ENCODE assay signal across 18 cellular contexts in genomic region chr20:13493143-13493542, GRCh38.
DNase-seq lines count a peak whose midpoint lies in the region; ATAC-seq and TF ChIP-seq lines count a peak whose summit lies in the region.
"Had no signal": no experiment of that assay in that cellular context is flagged by ENCODE, and none has a peak within 500 bp of the region (broad histone marks: within the 10 kb centered on the region; RNA-seq: fewer than 3 reads in every experiment).

No MANE protein-coding gene starts in this region.

- peak overlapping the region; percentile 46 for H3K4ac ChIP-seq in trophoblast cell (ENCODE audit: low read depth, low read length)

- POLR2A ChIA-PET in Caco-2 (lab: Charles Lee), result no interaction called here
- POLR2A ChIA-PET in WTC11 (lab: Charles Lee), result no interaction called here

- peak in 1 of 2 experiments; percentile 1 for DNase-seq in Caco-2
- no peak for DNase-seq in WTC11 (ENCODE audit: low spot score)
- peak; percentile 2 for DNase-seq in iPS DF 19.7 (ENCODE audit: low read depth, low spot score)
- no peak for DNase-seq in trophoblast cell
- no peak for DNase-seq in T-helper 2 cell treated with Interferon-gamma antibody and Interleukin-4, amounts not matched to agents 5 μg/mL and 100 μg/mL, for 36 hours (ENCODE audit: low spot score)
- no peak for DNase-seq in cortex of kidney (lab: John Stamatoyannopoulos, UW)
- no peak for DNase-seq in middle frontal gyrus (ENCODE audit: extremely low spot score, low spot score)
- DNase-seq in NCI-H1092 treated with DMSO at 0.1 percent for 48 hours (lab: John Stamatoyannopoulos, UW), result no peak
- DNase-seq: 8988T; BE2C; CD4-positive, alpha-beta T cell; GM23248; KBM-7; NCI-H1436 treated with DMSO at 0.1 percent for 48 hours; NCI-H2029 treated with DMSO at 0.1 percent for 48 hours; NCI-H2171 treated with DMSO at 0.1 percent for 48 hours; NCI-H446 treated with DMSO at 0.1 percent for 48 hours; NK-92 treated with Interleukin-12 subunit alpha and Interleukin-12 subunit beta, amount 100 ng/mL, for 24 hours had no signal

- CTCF ChIA-PET in Caco-2 (lab: Charles Lee), result interaction anchor here (0.9 kb wide), 1 partner anchor 54 kb away, joined by 3 read pairs; no protein-coding TSS in a partner anchor
- CTCF ChIA-PET in WTC11 (lab: Charles Lee), result interaction anchor here (1.2 to 2.1 kb wide), 2 partner anchors 53 to 168 kb away, joined by 4 to 9 read pairs; no protein-coding TSS in a partner anchor

- no peak overlapping the region for H3K4me2 ChIP-seq in trophoblast cell (ENCODE audit: low read length)

- peak; percentile 77 for ATAC-seq in WTC11

- peaks cover 4% of the 10 kb centered on the region for H3K79me1 ChIP-seq in trophoblast cell (ENCODE audit: low read length)

- BruUV-seq in Caco-2 (replicated peaks; lab: Mats Ljungman, UMichigan), result no TSS peak

- H3K79me2 ChIP-seq in trophoblast cell (ENCODE audit: control insufficient read depth, insufficient read depth, low read length, poor library complexity), result no peaks in the 10 kb centered on the region

- peak overlapping the region; percentile 97 for H2BK12ac ChIP-seq in trophoblast cell (ENCODE audit: low read length)

- H3K23ac ChIP-seq in trophoblast cell (ENCODE audit: low read length), result no peak overlapping the region

- H3K4me3 Mint-ChIP-seq in Caco-2 (ENCODE audit: unreplicated experiment) (no peak overlapping the region), WTC11 (no peak overlapping the region)
- no peak overlapping the region for H3K4me3 Mint-ChIP-seq in T-helper 2 cell treated with Interferon-gamma antibody and Interleukin-4, amounts not matched to agents 5 μg/mL and 100 μg/mL, for 36 hours
- H3K4me3 Mint-ChIP-seq: CD4-positive, alpha-beta T cell had no signal

- intact Hi-C loops in Caco-2 (cut with micrococcal nuclease; ENCODE audit: unreplicated experiment), result no loop called here

- peaks cover 17% of the 10 kb centered on the region for H3K9me3 Mint-ChIP-seq in Caco-2 (ENCODE audit: unreplicated experiment)
- peaks cover 15% of the 10 kb centered on the region for H3K9me3 Mint-ChIP-seq in WTC11
- peaks cover 18% of the 10 kb centered on the region for H3K9me3 Mint-ChIP-seq in T-helper 2 cell treated with Interferon-gamma antibody and Interleukin-4, amounts not matched to agents 5 μg/mL and 100 μg/mL, for 36 hours

- peaks cover 3% of the 10 kb centered on the region; the same call in 1 of the 2 replicates for H3K9me3 ChIP-seq in Caco-2
- no peaks in the 10 kb centered on the region for H3K9me3 ChIP-seq in trophoblast cell (ENCODE audit: insufficient read depth, low read depth, low read length)
- H3K9me3 ChIP-seq: BE2C had no signal

- H3K27me3 Mint-ChIP-seq in Caco-2 (ENCODE audit: insufficient read depth, unreplicated experiment), result no peaks in the 10 kb centered on the region
- H3K27me3 Mint-ChIP-seq in WTC11 (ENCODE audit: low read depth), result no peaks in the 10 kb centered on the region
- no peaks in the 10 kb centered on the region for H3K27me3 Mint-ChIP-seq in T-helper 2 cell treated with Interferon-gamma antibody and Interleukin-4, amounts not matched to agents 5 μg/mL and 100 μg/mL, for 36 hours (ENCODE audit: low read depth)
- H3K27me3 Mint-ChIP-seq: CD4-positive, alpha-beta T cell had no signal

- H3K27me3 ChIP-seq in Caco-2 (replicated peaks; ENCODE audit: control insufficient read depth, insufficient read depth, low read length) (no peaks in the 10 kb centered on the region), trophoblast cell (ENCODE audit: insufficient read depth, low read length) (no peaks in the 10 kb centered on the region)
- H3K27me3 ChIP-seq: BE2C had no signal

- H3K4me1 Mint-ChIP-seq in Caco-2 (ENCODE audit: low read depth, unreplicated experiment) (peaks cover 19% of the 10 kb centered on the region), WTC11 (peaks cover 35% of the 10 kb centered on the region)
- no peaks in the 10 kb centered on the region for H3K4me1 Mint-ChIP-seq in T-helper 2 cell treated with Interferon-gamma antibody and Interleukin-4, amounts not matched to agents 5 μg/mL and 100 μg/mL, for 36 hours (ENCODE audit: low read depth)

- no peak overlapping the region for H3K27ac ChIP-seq in trophoblast cell (ENCODE audit: low read depth, low read length)

- H4K12ac ChIP-seq in trophoblast cell (ENCODE audit: low read depth, low read length), result no peak overlapping the region

- H2BK5ac ChIP-seq in trophoblast cell (ENCODE audit: low read depth, low read length, poor library complexity), result no peak overlapping the region

- H4K91ac ChIP-seq in trophoblast cell (ENCODE audit: low read depth, low read length), result peak overlapping the region; percentile 43

- H3K36me3 ChIP-seq in Caco-2 (ENCODE audit: control insufficient read depth, insufficient read depth, low read length) (no peaks in the 10 kb centered on the region), trophoblast cell (ENCODE audit: control insufficient read depth in 1 of 2, insufficient read depth in 2 of 2, low read length in 2 of 2) (no peaks in the 10 kb centered on the region)
- H3K36me3 ChIP-seq: BE2C had no signal

- H2BK120ac ChIP-seq in trophoblast cell (ENCODE audit: insufficient read depth, low read length, poor library complexity), result peak overlapping the region; percentile 66

- peak overlapping the region; percentile 83 for H2AK5ac ChIP-seq in trophoblast cell (ENCODE audit: low read length)

- peak overlapping the region; percentile 65 for H3K18ac ChIP-seq in trophoblast cell (ENCODE audit: low read length)

- H4K8ac ChIP-seq in trophoblast cell (ENCODE audit: low read depth, low read length), result no peak overlapping the region

- WGBS in trophoblast cell (ENCODE audit: extremely low coverage, insufficient coverage, insufficient read length), result no CpG with 5 or more reads among the region's 2 CpGs

- no peak for TF ChIP-seq CTCF in Caco-2 (IDR thresholded peaks at IDR 0.05; ENCODE audit: insufficient read depth in 1 of 2, low read depth in 1 of 2, low read length in 1 of 2, severe bottlenecking in 1 of 2, unreplicated experiment in 1 of 2)
- no peak for TF ChIP-seq CTCF in WTC11 (IDR thresholded peaks at IDR 0.05)

- peaks cover 15% of the 10 kb centered on the region for H3K4me1 ChIP-seq in Caco-2
- H3K4me1 ChIP-seq in trophoblast cell (ENCODE audit: control insufficient read depth in 1 of 2, insufficient read depth in 2 of 2, low read length in 2 of 2), result peaks cover 0 to 2% of the 10 kb centered on the region in 2 experiments
- H3K4me1 ChIP-seq: BE2C had no signal

- H3K9ac ChIP-seq in trophoblast cell (ENCODE audit: low read length), result no peak overlapping the region
- H3K9ac ChIP-seq: GM23248 had no signal

- peak overlapping the region; percentile 31 for H3K27ac Mint-ChIP-seq in Caco-2 (ENCODE audit: unreplicated experiment)
- H3K27ac Mint-ChIP-seq in WTC11, result peak overlapping the region; percentile 68
- no peak overlapping the region for H3K27ac Mint-ChIP-seq in T-helper 2 cell treated with Interferon-gamma antibody and Interleukin-4, amounts not matched to agents 5 μg/mL and 100 μg/mL, for 36 hours
- H3K27ac Mint-ChIP-seq: CD4-positive, alpha-beta T cell had no signal

- H3K4me3 ChIP-seq in Caco-2 (ENCODE audit: low read depth, low read length), result no peak overlapping the region
- H3K4me3 ChIP-seq in trophoblast cell (ENCODE audit: low read depth, low read length), result no peak overlapping the region
- H3K4me3 ChIP-seq: GM23248 had no signal

- H3K36me3 Mint-ChIP-seq in Caco-2 (ENCODE audit: insufficient read depth, unreplicated experiment) (no peaks in the 10 kb centered on the region), WTC11 (peaks cover 19% of the 10 kb centered on the region)
- H3K36me3 Mint-ChIP-seq in T-helper 2 cell treated with Interferon-gamma antibody and Interleukin-4, amounts not matched to agents 5 μg/mL and 100 μg/mL, for 36 hours (ENCODE audit: low read depth), result peaks cover 6% of the 10 kb centered on the region

- no peak overlapping the region for H2AFZ ChIP-seq in trophoblast cell (ENCODE audit: insufficient read depth, low read length, poor library complexity)

- peak overlapping the region; percentile 66 for H3K14ac ChIP-seq in trophoblast cell (ENCODE audit: low read length)

TF ChIP-seq in WTC11, 78 proteins besides CTCF, POLR2A, EP300 and RAD21 (continues in another document):
- TF ChIP-seq GTF2I (CRISPR knock-in tag; conservative IDR thresholded peaks at IDR 0.05) (no peak), ZNF512 (CRISPR knock-in tag; IDR thresholded peaks at IDR 0.05; ENCODE audit: borderline replicate concordance) (no peak), E2F4 (CRISPR knock-in tag; IDR thresholded peaks at IDR 0.05; ENCODE audit: borderline replicate concordance, low read depth) (no peak)
